Comparison of ENCODE assay signal across 15 cellular contexts in genomic region chr16:70649300-70649699, GRCh38. TPM values are rescaled to one million over a fixed set of nuclear protein-coding genes. Genes with fewer than 3 reads are reported as not detected.
"Had no signal": no experiment of that assay in that cellular context is flagged by ENCODE, and none has a peak within 500 bp of the region (broad histone marks: within the 10 kb centered on the region; RNA-seq: fewer than 3 reads in every experiment).

No MANE protein-coding gene starts in this region.

- H3K27me3 Mint-ChIP-seq: activated CD8-positive, alpha-beta memory T cell treated with anti-CD3 and anti-CD28 coated beads, Interleukin-2, amount 10 ng/mL, durations not matched to agents 7 days and 5 days; activated naive CD4-positive, alpha-beta T cell treated with anti-CD3 and anti-CD28 coated beads, Interleukin-2, amount 50 U/mL, for 24 hours had no signal

- H3K4me3 ChIP-seq: body of pancreas, gastrocnemius medialis, heart right ventricle, lower lobe of right lung, ovary, sigmoid colon had no signal

- H3K9me3 ChIP-seq: body of pancreas, gastrocnemius medialis, heart right ventricle, lower lobe of right lung, ovary, sigmoid colon had no signal

- ATAC-seq: activated CD8-positive, alpha-beta memory T cell treated with anti-CD3 and anti-CD28 coated beads, Interleukin-2, amount 10 ng/mL, durations not matched to agents 7 days and 5 days; body of pancreas; effector memory CD8-positive, alpha-beta T cell; gastrocnemius medialis; heart right ventricle; lower lobe of right lung had no signal

- H3K4me3 Mint-ChIP-seq: activated CD8-positive, alpha-beta memory T cell treated with anti-CD3 and anti-CD28 coated beads, Interleukin-2, amount 10 ng/mL, durations not matched to agents 7 days and 5 days; activated naive CD4-positive, alpha-beta T cell treated with anti-CD3 and anti-CD28 coated beads, Interleukin-2, amount 50 U/mL, for 24 hours; effector memory CD8-positive, alpha-beta T cell; mesothelial cell of epicardium had no signal

- H3K27ac ChIP-seq: body of pancreas, epithelial cell of prostate, heart right ventricle, lower lobe of right lung, ovary, sigmoid colon, VCaP had no signal

- H3K27ac Mint-ChIP-seq: activated CD8-positive, alpha-beta memory T cell treated with anti-CD3 and anti-CD28 coated beads, Interleukin-2, amount 10 ng/mL, durations not matched to agents 7 days and 5 days; activated naive CD4-positive, alpha-beta T cell treated with anti-CD3 and anti-CD28 coated beads, Interleukin-2, amount 50 U/mL, for 24 hours; effector memory CD8-positive, alpha-beta T cell; mesothelial cell of epicardium had no signal

- H3K9me3 Mint-ChIP-seq: activated naive CD4-positive, alpha-beta T cell treated with anti-CD3 and anti-CD28 coated beads, Interleukin-2, amount 50 U/mL, for 24 hours; effector memory CD8-positive, alpha-beta T cell; mesothelial cell of epicardium had no signal

- DNase-seq: activated CD4-positive, alpha-beta T cell treated with anti-CD3 and anti-CD28 coated beads, Interleukin-2, amount 50 U/mL, for 48 hours; activated CD8-positive, alpha-beta memory T cell treated with anti-CD3 and anti-CD28 coated beads, Interleukin-2, amount 10 ng/mL, durations not matched to agents 7 days and 5 days; activated T-cell treated with anti-CD3 and anti-CD28 coated beads, Interleukin-2, amount 50 U/mL, for 1 hour; body of pancreas; effector memory CD8-positive, alpha-beta T cell; gastrocnemius medialis; heart right ventricle; lower lobe of right lung; ovary; sigmoid colon; stimulated activated CD4-positive, alpha-beta T cell treated with anti-CD3 and anti-CD28 coated beads, Interleukin-1b, Interleukin-23, amount 100 ng/mL, for 48 hours had no signal

- H3K36me3 Mint-ChIP-seq: activated CD8-positive, alpha-beta memory T cell treated with anti-CD3 and anti-CD28 coated beads, Interleukin-2, amount 10 ng/mL, durations not matched to agents 7 days and 5 days; activated naive CD4-positive, alpha-beta T cell treated with anti-CD3 and anti-CD28 coated beads, Interleukin-2, amount 50 U/mL, for 24 hours; mesothelial cell of epicardium had no signal

- H3K36me3 ChIP-seq: gastrocnemius medialis, heart right ventricle, lower lobe of right lung, ovary, sigmoid colon had no signal

- H3K27me3 ChIP-seq: body of pancreas, gastrocnemius medialis, heart right ventricle, ovary, sigmoid colon had no signal

RNA-seq across cellular contexts. Expression of gene IL34, which starts 2.9 kb away (rescaled TPM):
- total RNA-seq: activated CD8-positive, alpha-beta memory T cell treated with anti-CD3 and anti-CD28 coated beads, Interleukin-2, amount 10 ng/mL, durations not matched to agents 7 days and 5 days had no signal
